12 cellular contexts compared by ENCODE assay signal in the genomic region with DNA sequence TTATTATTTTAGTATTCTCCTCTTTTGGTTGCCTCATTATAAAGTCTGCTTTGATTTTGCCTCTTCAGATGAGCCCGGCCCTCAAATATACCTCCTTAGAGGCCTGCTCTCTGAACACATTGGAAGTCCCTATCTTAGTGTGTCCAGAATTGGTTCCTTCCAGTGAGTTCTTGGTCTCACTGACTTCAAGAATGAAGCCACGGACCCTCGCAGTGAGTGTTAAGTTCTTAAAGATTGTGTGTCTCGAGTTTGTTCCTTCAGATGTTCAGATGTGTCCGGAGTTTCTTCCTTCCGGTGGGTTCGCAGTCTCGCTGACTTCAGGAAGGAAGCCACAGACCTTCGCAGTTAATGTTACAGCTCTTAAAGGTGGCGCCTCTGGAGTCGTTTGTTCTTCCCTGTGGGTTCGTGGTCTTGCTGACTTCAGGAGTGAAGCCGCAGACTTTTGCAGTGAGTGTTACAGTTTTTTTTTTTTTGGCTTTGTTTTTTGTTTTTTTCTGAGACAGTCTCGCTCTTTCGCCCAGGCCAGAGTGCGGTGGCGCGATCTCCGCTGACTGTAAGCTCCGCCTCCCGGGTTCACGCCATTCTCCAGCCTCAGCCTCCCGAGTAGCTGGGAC. TPM values are rescaled to one million over a fixed set of nuclear protein-coding genes. Genes with fewer than 3 reads are reported as not detected.
DNase-seq lines count a peak whose midpoint lies in the region; ATAC-seq, FAIRE-seq and TF ChIP-seq lines count a peak whose summit lies in the region.
"Had no signal": no experiment of that assay in that cellular context is flagged by ENCODE, and none has a peak within 500 bp of the region (broad histone marks: within the 10 kb centered on the region; RNA-seq: fewer than 3 reads in every experiment).

No MANE protein-coding gene starts in this region.

- peak overlapping the region; percentile 30 for H3K4me3 Mint-ChIP-seq in activated CD4-positive, alpha-beta T cell treated with anti-CD3 and anti-CD28 coated beads for 36 hours
- H3K4me3 Mint-ChIP-seq in activated naive CD4-positive, alpha-beta T cell treated with anti-CD3 and anti-CD28 coated beads for 36 hours, result peak overlapping the region; percentile 60
- no peak overlapping the region for H3K4me3 Mint-ChIP-seq in chondrocyte (ENCODE audit: unreplicated experiment)

- CTCF ChIA-PET in activated CD4-positive, alpha-beta T cell treated with anti-CD3 and anti-CD28 coated beads for 36 hours (lab: Charles Lee), result interaction anchor here (0.6 to 2.7 kb wide), 6 partner anchors 9 to 45 kb away, joined by 3 to 11 read pairs (median 8); no protein-coding TSS in a partner anchor
- CTCF ChIA-PET in activated naive CD4-positive, alpha-beta T cell treated with anti-CD3 and anti-CD28 coated beads for 36 hours (lab: Charles Lee), result interaction anchor here (0.6 to 1.9 kb wide), 6 partner anchors 23 to 45 kb away, joined by 3 to 8 read pairs (median 4); no protein-coding TSS in a partner anchor

- H3K9ac ChIP-seq in DND-41 (ENCODE audit: low read depth, low read length), result no peak overlapping the region

- H3K79me2 ChIP-seq in DND-41 (ENCODE audit: insufficient read depth, low read length), result no peaks in the 10 kb centered on the region

- intact Hi-C loops in activated CD4-positive, alpha-beta T cell treated with anti-CD3 and anti-CD28 coated beads for 36 hours (cut with DNase I, micrococcal nuclease), result loop anchor here in 1 of 2 experiments (2.0 kb wide), 1 partner anchor 37 kb away; no protein-coding TSS in a partner anchor
- intact Hi-C loops in activated naive CD4-positive, alpha-beta T cell treated with anti-CD3 and anti-CD28 coated beads for 36 hours (cut with micrococcal nuclease), result loop anchor here (1.0 kb wide), 1 partner anchor 36 kb away; no protein-coding TSS in a partner anchor
- intact Hi-C loops in pancreas (cut with DNase I), result no loop called here

- H4K20me1 ChIP-seq in DND-41 (ENCODE audit: insufficient read depth, low read length), result no peaks in the 10 kb centered on the region

- H3K4me1 Mint-ChIP-seq in activated CD4-positive, alpha-beta T cell treated with anti-CD3 and anti-CD28 coated beads for 36 hours, result peaks cover 16% of the 10 kb centered on the region
- H3K4me1 Mint-ChIP-seq in activated naive CD4-positive, alpha-beta T cell treated with anti-CD3 and anti-CD28 coated beads for 36 hours (ENCODE audit: low read depth), result peaks cover 16% of the 10 kb centered on the region
- no peaks in the 10 kb centered on the region for H3K4me1 Mint-ChIP-seq in chondrocyte (ENCODE audit: low read depth)

- no peak overlapping the region for H3K27ac ChIP-seq in DND-41 (ENCODE audit: low read length)
- H3K27ac ChIP-seq in pancreas, result no peak overlapping the region
- H3K27ac ChIP-seq: ovary, PC-9 had no signal

- 84 to 88% methylated on average over 23 of the region's 23 CpGs for WGBS in pancreas, 2 donors

- H3K9me3 ChIP-seq in DND-41 (ENCODE audit: insufficient read depth, low read length, severe bottlenecking) (no peaks in the 10 kb centered on the region), pancreas (no peaks in the 10 kb centered on the region)
- H3K9me3 ChIP-seq: ovary had no signal

- H3K4me1 ChIP-seq in DND-41 (ENCODE audit: insufficient read depth, low read length) (peaks cover 13% of the 10 kb centered on the region), pancreas (peaks cover 0 to 5% (median 3%) of the 10 kb centered on the region in 3 donors)

- ATAC-seq in DND-41 (ENCODE audit: insufficient read depth, low read depth) (peak; percentile 99), pancreas (no peak)
- ATAC-seq in activated CD4-positive, alpha-beta T cell treated with anti-CD3 and anti-CD28 coated beads for 36 hours, result peak; percentile 57

- no peaks in the 10 kb centered on the region for H3K9me3 Mint-ChIP-seq in activated CD4-positive, alpha-beta T cell treated with anti-CD3 and anti-CD28 coated beads for 36 hours (ENCODE audit: low read depth)
- H3K9me3 Mint-ChIP-seq in activated naive CD4-positive, alpha-beta T cell treated with anti-CD3 and anti-CD28 coated beads for 36 hours, result no peaks in the 10 kb centered on the region
- H3K9me3 Mint-ChIP-seq in chondrocyte (ENCODE audit: low read depth), result no peaks in the 10 kb centered on the region

- no peaks in the 10 kb centered on the region for H3K27me3 ChIP-seq in DND-41 (ENCODE audit: insufficient read depth, low read length, poor library complexity)
- no peaks in the 10 kb centered on the region for H3K27me3 ChIP-seq in pancreas
- H3K27me3 ChIP-seq: ovary had no signal

- FAIRE-seq in pancreas (lab: Jason Lieb, UNC), result no peak

- DNase-seq in DND-41 (peak; percentile 80), dermis blood vessel endothelial cell (no peak), COLO668 (lab: John Stamatoyannopoulos, UW; ENCODE audit: unreplicated experiment) (no peak), chondrocyte (ENCODE audit: low spot score) (no peak), pancreas (no peak)
- peak; percentile 38 for DNase-seq in activated CD4-positive, alpha-beta T cell treated with anti-CD3 and anti-CD28 coated beads for 36 hours
- peak; percentile 30 for DNase-seq in activated naive CD4-positive, alpha-beta T cell treated with anti-CD3 and anti-CD28 coated beads for 36 hours
- DNase-seq in stimulated activated CD4-positive, alpha-beta T cell treated with anti-CD3 and anti-CD28 coated beads, Interleukin-4, amount 100 ng/mL, for 1 hour, result peak; percentile 4
- DNase-seq: NCI-H2029, ovary, PC-9, WERI-Rb-1 had no signal

- no peak overlapping the region for H2AFZ ChIP-seq in DND-41 (ENCODE audit: low read depth, low read length)
- H2AFZ ChIP-seq: PC-9 had no signal

- H3K4me2 ChIP-seq in DND-41 (ENCODE audit: insufficient read depth, low read length), result peak overlapping the region; percentile 45
- H3K4me2 ChIP-seq: PC-9 had no signal

- peak overlapping the region; percentile 84 for H3K27ac Mint-ChIP-seq in activated CD4-positive, alpha-beta T cell treated with anti-CD3 and anti-CD28 coated beads for 36 hours
- peak overlapping the region; percentile 34 for H3K27ac Mint-ChIP-seq in activated naive CD4-positive, alpha-beta T cell treated with anti-CD3 and anti-CD28 coated beads for 36 hours
- no peak overlapping the region for H3K27ac Mint-ChIP-seq in chondrocyte (ENCODE audit: unreplicated experiment)

- TF ChIP-seq CTCF in DND-41 (IDR thresholded peaks at IDR 0.05; ENCODE audit: borderline replicate concordance, extremely low read depth, low read length, poor library complexity, severe bottlenecking) (no peak), chondrocyte (IDR thresholded peaks at IDR 0.05) (no peak), pancreas (IDR thresholded peaks at IDR 0.05) (no peak)

- no peaks in the 10 kb centered on the region for H3K27me3 Mint-ChIP-seq in activated CD4-positive, alpha-beta T cell treated with anti-CD3 and anti-CD28 coated beads for 36 hours
- no peaks in the 10 kb centered on the region for H3K27me3 Mint-ChIP-seq in activated naive CD4-positive, alpha-beta T cell treated with anti-CD3 and anti-CD28 coated beads for 36 hours (ENCODE audit: low read depth)
- H3K27me3 Mint-ChIP-seq in chondrocyte (ENCODE audit: low read depth), result peaks cover 13% of the 10 kb centered on the region

- no peaks in the 10 kb centered on the region for H3K36me3 ChIP-seq in DND-41 (ENCODE audit: insufficient read depth, low read length)
- no peaks in the 10 kb centered on the region for H3K36me3 ChIP-seq in pancreas
- H3K36me3 ChIP-seq: ovary, WERI-Rb-1 had no signal

- H3K4me3 ChIP-seq in DND-41 (ENCODE audit: low read depth in 1 of 2, low read length in 2 of 2) (no peak overlapping the region), pancreas (no peak overlapping the region)
- H3K4me3 ChIP-seq: ovary, PC-9 had no signal

- H3K36me3 Mint-ChIP-seq in activated CD4-positive, alpha-beta T cell treated with anti-CD3 and anti-CD28 coated beads for 36 hours (ENCODE audit: low read depth), result no peaks in the 10 kb centered on the region
- no peaks in the 10 kb centered on the region for H3K36me3 Mint-ChIP-seq in activated naive CD4-positive, alpha-beta T cell treated with anti-CD3 and anti-CD28 coated beads for 36 hours (ENCODE audit: low read depth)
- H3K36me3 Mint-ChIP-seq in chondrocyte (ENCODE audit: low read depth), result no peaks in the 10 kb centered on the region

- POLR2A ChIA-PET in activated CD4-positive, alpha-beta T cell treated with anti-CD3 and anti-CD28 coated beads for 36 hours (lab: Charles Lee), result no interaction called here

RNA-seq across cellular contexts. Expression of gene NOS2, which starts 45.8 kb away (rescaled TPM):
- under 1 TPM; 0.07 to 0.09 TPM for total RNA-seq in activated CD4-positive, alpha-beta T cell treated with anti-CD3 and anti-CD28 coated beads for 36 hours
- total RNA-seq in activated naive CD4-positive, alpha-beta T cell treated with anti-CD3 and anti-CD28 coated beads for 36 hours, result under 1 TPM; 0.05 to 0.07 TPM
- total RNA-seq in dermis blood vessel endothelial cell, result 0.34 and 0.60 TPM in 2 replicates
- not detected in 3 replicates for total RNA-seq in chondrocyte
- under 1 TPM in 5 of 6 donors, not detected in 1; 0.03 to 0.43 (median 0.06) TPM for total RNA-seq in pancreas
- under 1 TPM; 0.08 to 0.38 TPM for polyA plus RNA-seq in pancreas
- total RNA-seq: PC-9 had no signal

RNA-seq across cellular contexts. Expression of gene LYRM9, which starts 47.0 kb away (rescaled TPM):
- 1 to 10 TPM; 5.9 to 6.3 TPM for total RNA-seq in activated CD4-positive, alpha-beta T cell treated with anti-CD3 and anti-CD28 coated beads for 36 hours
- total RNA-seq in activated naive CD4-positive, alpha-beta T cell treated with anti-CD3 and anti-CD28 coated beads for 36 hours, result 1 to 10 TPM; 5.3 to 6.9 TPM
- total RNA-seq in dermis blood vessel endothelial cell (5.2 and 9.4 TPM in 2 replicates), chondrocyte (5.2 to 8.9 TPM (median 7.2 TPM) in 3 replicates), pancreas (10 to 100 TPM in 2 of 6 donors, 1 to 10 TPM in 4; 4.8 to 11.1 (median 8.4) TPM)
- 10 to 100 TPM; 15.3 to 17.7 TPM for polyA plus RNA-seq in pancreas

Comparison
In these comparisons a context has a peak if more than half of its experiments do, and no peak if none do; other contexts are left out.
1. ATAC-seq: peak in DND-41 (single experiment) and activated CD4-positive, alpha-beta T cell treated with anti-CD3 and anti-CD28 coated beads for 36 hours (single experiment); none in pancreas (0 of 4).
2. DNase-seq: peak in DND-41 (single experiment), activated CD4-positive, alpha-beta T cell treated with anti-CD3 and anti-CD28 coated beads for 36 hours (single experiment), activated naive CD4-positive, alpha-beta T cell treated with anti-CD3 and anti-CD28 coated beads for 36 hours (single experiment) and stimulated activated CD4-positive, alpha-beta T cell treated with anti-CD3 and anti-CD28 coated beads, Interleukin-4, amount 100 ng/mL, for 1 hour (single experiment); none in dermis blood vessel endothelial cell (single experiment), COLO668 (single experiment), chondrocyte (single experiment) and pancreas (0 of 6).